In genomic region chr17:75830168-75831031, GRCh38 we compare ENCODE assay signal across 8 cellular contexts.
DNase-seq lines count a peak whose midpoint lies in the region; ATAC-seq lines count a peak whose summit lies in the region.

No MANE protein-coding gene starts in this region.

- DNase-seq in stimulated activated CD4-positive, alpha-beta T cell treated with anti-CD3 and anti-CD28 coated beads, Interleukin-12 subunit alpha, Interleukin-12 subunit beta, amount 100 ng/mL, for 4 hours = peak; percentile 38
- DNase-seq in stimulated activated CD4-positive, alpha-beta T cell treated with anti-CD3 and anti-CD28 coated beads, Interleukin-2, amount 100 ng/mL, for 48 hours = no peak
- DNase-seq in activated T-cell treated with anti-CD3 and anti-CD28 coated beads for 48 hours (ENCODE audit: low read depth) = peak; percentile 25
- DNase-seq in iPS-NIHi11 (ENCODE audit: low spot score) = peak; percentile 82
- no peak for DNase-seq in HPDE6-E6E7 (ENCODE audit: extremely low spot score)
- DNase-seq in anterior cingulate cortex (lab: John Stamatoyannopoulos, UW) = no peak
- no peak for DNase-seq in kidney glomerular epithelial cell (lab: John Stamatoyannopoulos, UW)

- no peak for ATAC-seq in GM21723 (IDR thresholded peaks at IDR 0.05; ENCODE audit: unreplicated experiment)

Comparison
In these comparisons a context has a peak if more than half of its experiments do, and no peak if none do; other contexts are left out.
1. DNase-seq: peak in stimulated activated CD4-positive, alpha-beta T cell treated with anti-CD3 and anti-CD28 coated beads, Interleukin-12 subunit alpha, Interleukin-12 subunit beta, amount 100 ng/mL, for 4 hours (single experiment), activated T-cell treated with anti-CD3 and anti-CD28 coated beads for 48 hours (single experiment) and iPS-NIHi11 (single experiment); none in stimulated activated CD4-positive, alpha-beta T cell treated with anti-CD3 and anti-CD28 coated beads, Interleukin-2, amount 100 ng/mL, for 48 hours (0 of 2), HPDE6-E6E7 (single experiment), anterior cingulate cortex (0 of 58) and kidney glomerular epithelial cell (single experiment).